8 cellular contexts compared by ENCODE assay signal in genomic region chr15:38817427-38818155, GRCh38.
DNase-seq lines count a peak whose midpoint lies in the region; ATAC-seq and TF ChIP-seq lines count a peak whose summit lies in the region.

No MANE protein-coding gene starts in this region.

- no peaks in the 10 kb centered on the region for H3K9me3 ChIP-seq in CD4-positive, alpha-beta T cell (ENCODE audit: control insufficient read depth, low read length)
- H3K9me3 ChIP-seq in endodermal cell (ENCODE audit: control insufficient read depth, low read length) (no peaks in the 10 kb centered on the region), mucosa of descending colon (no peaks in the 10 kb centered on the region)

- no peak overlapping the region for H3K27ac Mint-ChIP-seq in CD4-positive, alpha-beta T cell
- no peak overlapping the region for H3K27ac Mint-ChIP-seq in endodermal cell

- DNase-seq in CD4-positive, alpha-beta T cell, result peak; percentile 72 to 84 (median 78)
- peak; percentile 69 for DNase-seq in GM19238 (ENCODE audit: insufficient read length, low spot score)
- peak; percentile 46 for DNase-seq in NCI-H748 (lab: John Stamatoyannopoulos, UW; ENCODE audit: unreplicated experiment)
- DNase-seq in activated CD8-positive, alpha-beta memory T cell treated with anti-CD3 and anti-CD28 coated beads for 48 hours (ENCODE audit: low read depth in 2 of 3, low spot score in 2 of 3), result peak; percentile 60 to 83 (median 74)
- peak; percentile 99 for DNase-seq in endodermal cell
- DNase-seq in mucosa of descending colon, result peak; percentile 79 to 96 (median 94)
- peak; percentile 60 to 72 for DNase-seq in stimulated activated CD8-positive, alpha-beta memory T cell treated with anti-CD3 and anti-CD28 coated beads, Interleukin-7, amount 100 ng/mL, for 1 hour (ENCODE audit: low read depth in 2 of 2)

- no peaks in the 10 kb centered on the region for H3K4me1 ChIP-seq in endodermal cell (ENCODE audit: control insufficient read depth, insufficient read depth, low read length)
- H3K4me1 ChIP-seq in mucosa of descending colon (ENCODE audit: low read depth), result no peaks in the 10 kb centered on the region

- no peaks in the 10 kb centered on the region for H3K27me3 ChIP-seq in CD4-positive, alpha-beta T cell (ENCODE audit: control insufficient read depth, insufficient read depth, low read length)
- H3K27me3 ChIP-seq in endodermal cell (ENCODE audit: control insufficient read depth, insufficient read depth, low read length, poor library complexity, severe bottlenecking), result peaks cover 3% of the 10 kb centered on the region

- H3K27me3 Mint-ChIP-seq in CD4-positive, alpha-beta T cell, result peaks cover 31% of the 10 kb centered on the region
- H3K27me3 Mint-ChIP-seq in endodermal cell (ENCODE audit: insufficient read depth), result peaks cover 5% of the 10 kb centered on the region

- H3K36me3 ChIP-seq in endodermal cell (ENCODE audit: control insufficient read depth, insufficient read depth, low read length) (no peaks in the 10 kb centered on the region), mucosa of descending colon (ENCODE audit: low read depth) (no peaks in the 10 kb centered on the region)

- no peak overlapping the region for H3K27ac ChIP-seq in CD4-positive, alpha-beta T cell (ENCODE audit: low read depth, low read length)
- no peak overlapping the region for H3K27ac ChIP-seq in endodermal cell (ENCODE audit: low read depth, low read length)

- CTCF ChIA-PET in CD4-positive, alpha-beta T cell (lab: Charles Lee), result no interaction called here

- peak; percentile 99 for TF ChIP-seq CTCF in CD4-positive, alpha-beta T cell (IDR thresholded peaks at IDR 0.05)
- TF ChIP-seq CTCF in endodermal cell (conservative IDR thresholded peaks at IDR 0.05) (peak; percentile 100), mucosa of descending colon (IDR thresholded peaks at IDR 0.05) (peak; percentile 99)

- intact Hi-C loops in CD4-positive, alpha-beta T cell (cut with DNase I, micrococcal nuclease), result loop anchor here (1.0 to 10.0 kb wide), 7 partner anchors 95 to 940 kb away; partner anchors contain the start of gene THBS1 (in 1 of the 2)
- intact Hi-C loops in mucosa of descending colon (cut with DNase I, micrococcal nuclease), result loop anchor here (5.0 to 10.0 kb wide), 2 partner anchors 175 to 767 kb away; partner anchors contain the start of gene THBS1 (in 1 of the 2)

- no peaks in the 10 kb centered on the region for H3K9me3 Mint-ChIP-seq in CD4-positive, alpha-beta T cell
- H3K9me3 Mint-ChIP-seq in endodermal cell, result no peaks in the 10 kb centered on the region

- H3K9ac ChIP-seq in endodermal cell (ENCODE audit: extremely low read depth, low read length, poor library complexity, severe bottlenecking), result no peak overlapping the region

- POLR2A ChIA-PET in CD4-positive, alpha-beta T cell (lab: Charles Lee), result no interaction called here

- H3K4me3 ChIP-seq in endodermal cell (ENCODE audit: low read length) (no peak overlapping the region), mucosa of descending colon (no peak overlapping the region)

- WGBS in endodermal cell (ENCODE audit: insufficient coverage in 1 of 2, insufficient read length in 1 of 2), 2 experiments, result 29 to 59% methylated on average over 3 to 12 of the region's 12 CpGs

- H3K4me1 Mint-ChIP-seq in CD4-positive, alpha-beta T cell (ENCODE audit: low read depth), result peaks cover 5% of the 10 kb centered on the region
- H3K4me1 Mint-ChIP-seq in endodermal cell, result no peaks in the 10 kb centered on the region

- H3K36me3 Mint-ChIP-seq in CD4-positive, alpha-beta T cell (ENCODE audit: low read depth), result no peaks in the 10 kb centered on the region
- H3K36me3 Mint-ChIP-seq in endodermal cell (ENCODE audit: low read depth), result no peaks in the 10 kb centered on the region

- peak; percentile 99 for ATAC-seq in CD4-positive, alpha-beta T cell (ENCODE audit: poor library complexity)
- ATAC-seq in HG03196 (IDR thresholded peaks at IDR 0.05; ENCODE audit: unreplicated experiment), result peak; percentile 89
- ATAC-seq in mucosa of descending colon, result peak; percentile 99

- no peak overlapping the region for H3K4me3 Mint-ChIP-seq in CD4-positive, alpha-beta T cell
- no peak overlapping the region for H3K4me3 Mint-ChIP-seq in endodermal cell

Comparison
In these comparisons a context has a peak if more than half of its experiments do, and no peak if none do; other contexts are left out.
1. DNase-seq: peak in every context shown above with its lines; median percentile 99 in endodermal cell; 94 in mucosa of descending colon; 78 in CD4-positive, alpha-beta T cell; 74 in activated CD8-positive, alpha-beta memory T cell treated with anti-CD3 and anti-CD28 coated beads for 48 hours; 69 in GM19238; 66 in stimulated activated CD8-positive, alpha-beta memory T cell treated with anti-CD3 and anti-CD28 coated beads, Interleukin-7, amount 100 ng/mL, for 1 hour; 46 in NCI-H748.